ENCODE assay signal across 25 cellular contexts in genomic region chr13:35889560-35889959, GRCh38.
"Had no signal": no experiment of that assay in that cellular context is flagged by ENCODE, and none has a peak within 500 bp of the region (broad histone marks: within the 10 kb centered on the region; RNA-seq: fewer than 3 reads in every experiment).

No MANE protein-coding gene starts in this region.

- H3K27ac ChIP-seq: body of pancreas, Peyer's patch, SJSA1 had no signal

- H3K27me3 Mint-ChIP-seq: activated B cell treated with CpG ODN at 0.5 μM for 24 hours; activated CD4-positive, alpha-beta T cell treated with anti-CD3 and anti-CD28 coated beads, Interleukin-2, amount 10 ng/mL, durations not matched to agents 24 days and 14 days; activated CD8-positive, alpha-beta memory T cell treated with anti-CD3 and anti-CD28 coated beads, Interleukin-2, amount 10 ng/mL, durations not matched to agents 7 days and 5 days; T-helper 17 cell had no signal

- H3K4me3 ChIP-seq: body of pancreas, Peyer's patch, SJSA1 had no signal

- ATAC-seq: activated CD8-positive, alpha-beta memory T cell treated with anti-CD3 and anti-CD28 coated beads, Interleukin-2, amount 10 ng/mL, durations not matched to agents 7 days and 5 days; body of pancreas; T-helper 17 cell had no signal

- H3K9me3 Mint-ChIP-seq: activated B cell treated with CpG ODN at 0.5 μM for 24 hours; activated CD4-positive, alpha-beta T cell treated with anti-CD3 and anti-CD28 coated beads, Interleukin-2, amount 10 ng/mL, durations not matched to agents 24 days and 14 days; activated naive CD4-positive, alpha-beta T cell treated with anti-CD3 and anti-CD28 coated beads, Interleukin-2, amount 50 U/mL, for 24 hours; activated T-cell treated with anti-CD3 and anti-CD28 coated beads, Interleukin-2, amount 50 U/mL, for 24 hours; activated T-helper 1 cell treated with anti-CD3 and anti-CD28 coated beads, Interleukin-12 subunit alpha, Interleukin-12 subunit beta, Interleukin-2, Interleukin-4 antibody, amounts not matched to agents 30 ng/mL and 10 ng/mL and 1 ng/mL, durations not matched to agents 14 hours and 24 hours and 36 hours had no signal

- H3K36me3 Mint-ChIP-seq: activated CD8-positive, alpha-beta memory T cell treated with anti-CD3 and anti-CD28 coated beads, Interleukin-2, amount 10 ng/mL, durations not matched to agents 7 days and 5 days; activated naive CD4-positive, alpha-beta T cell treated with anti-CD3 and anti-CD28 coated beads, Interleukin-2, amount 50 U/mL, for 24 hours had no signal

- FAIRE-seq: TTC549 had no signal

- H3K4me3 Mint-ChIP-seq: activated B cell treated with CpG ODN at 0.5 μM for 24 hours; activated CD4-positive, alpha-beta T cell treated with anti-CD3 and anti-CD28 coated beads, Interleukin-2, amount 10 ng/mL, durations not matched to agents 24 days and 14 days; activated CD8-positive, alpha-beta memory T cell treated with anti-CD3 and anti-CD28 coated beads, Interleukin-2, amount 10 ng/mL, durations not matched to agents 7 days and 5 days; activated naive CD4-positive, alpha-beta T cell treated with anti-CD3 and anti-CD28 coated beads, Interleukin-2, amount 50 U/mL, for 24 hours; activated T-cell treated with anti-CD3 and anti-CD28 coated beads, Interleukin-2, amount 50 U/mL, for 24 hours; activated T-helper 1 cell treated with anti-CD3 and anti-CD28 coated beads, Interleukin-12 subunit alpha, Interleukin-12 subunit beta, Interleukin-2, Interleukin-4 antibody, amounts not matched to agents 30 ng/mL and 10 ng/mL and 1 ng/mL, durations not matched to agents 14 hours and 24 hours and 36 hours; T-helper 17 cell had no signal

- H3K4me1 Mint-ChIP-seq: activated B cell treated with CpG ODN at 0.5 μM for 24 hours; activated CD4-positive, alpha-beta T cell treated with anti-CD3 and anti-CD28 coated beads, Interleukin-2, amount 10 ng/mL, durations not matched to agents 24 days and 14 days; activated CD8-positive, alpha-beta memory T cell treated with anti-CD3 and anti-CD28 coated beads, Interleukin-2, amount 10 ng/mL, durations not matched to agents 7 days and 5 days; activated naive CD4-positive, alpha-beta T cell treated with anti-CD3 and anti-CD28 coated beads, Interleukin-2, amount 50 U/mL, for 24 hours; T-helper 17 cell had no signal

- DNase-seq: activated B cell treated with CpG ODN at 0.5 μM for 24 hours; activated CD4-positive, alpha-beta T cell treated with anti-CD3 and anti-CD28 coated beads for 1 hour; activated CD4-positive, alpha-beta T cell treated with anti-CD3 and anti-CD28 coated beads, Interleukin-2, amount 10 ng/mL, durations not matched to agents 24 days and 14 days; activated CD4-positive, alpha-beta T cell treated with anti-CD3 and anti-CD28 coated beads, Interleukin-2, amount 50 U/mL, for 48 hours; activated CD8-positive, alpha-beta memory T cell treated with anti-CD3 and anti-CD28 coated beads, Interleukin-2, amount 10 ng/mL, durations not matched to agents 7 days and 5 days; activated effector memory CD4-positive, alpha-beta T cell treated with Interleukin-2 at 50 U/mL for 16 hours; activated naive CD4-positive, alpha-beta T cell; activated T-cell treated with anti-CD3 and anti-CD28 coated beads, Interleukin-2, amount 50 U/mL, for 24 hours; aorta; body of pancreas; Kasumi-1; NCI-H1048; NCI-H2107; NCI-H2171 treated with DMSO at 0.1 percent for 48 hours; NCI-H226; NCI-H82; OCI-M1; Peyer's patch; SHP77; T-helper 17 cell; T-helper 9 cell had no signal

- H3K36me3 ChIP-seq: Peyer's patch, SJSA1 had no signal

- H3K9me3 ChIP-seq: body of pancreas, Peyer's patch, SJSA1 had no signal

- H3K27ac Mint-ChIP-seq: activated B cell treated with CpG ODN at 0.5 μM for 24 hours; activated CD4-positive, alpha-beta T cell treated with anti-CD3 and anti-CD28 coated beads, Interleukin-2, amount 10 ng/mL, durations not matched to agents 24 days and 14 days; activated CD8-positive, alpha-beta memory T cell treated with anti-CD3 and anti-CD28 coated beads, Interleukin-2, amount 10 ng/mL, durations not matched to agents 7 days and 5 days; activated naive CD4-positive, alpha-beta T cell treated with anti-CD3 and anti-CD28 coated beads, Interleukin-2, amount 50 U/mL, for 24 hours; activated T-cell treated with anti-CD3 and anti-CD28 coated beads, Interleukin-2, amount 50 U/mL, for 24 hours; activated T-helper 1 cell treated with anti-CD3 and anti-CD28 coated beads, Interleukin-12 subunit alpha, Interleukin-12 subunit beta, Interleukin-2, Interleukin-4 antibody, amounts not matched to agents 30 ng/mL and 10 ng/mL and 1 ng/mL, durations not matched to agents 14 hours and 24 hours and 36 hours; T-helper 17 cell had no signal

- H3K4me1 ChIP-seq: body of pancreas, Peyer's patch had no signal

- H3K27me3 ChIP-seq: body of pancreas, Peyer's patch, SJSA1 had no signal
